1 cellular context compared by ENCODE assay signal in the genomic region with DNA sequence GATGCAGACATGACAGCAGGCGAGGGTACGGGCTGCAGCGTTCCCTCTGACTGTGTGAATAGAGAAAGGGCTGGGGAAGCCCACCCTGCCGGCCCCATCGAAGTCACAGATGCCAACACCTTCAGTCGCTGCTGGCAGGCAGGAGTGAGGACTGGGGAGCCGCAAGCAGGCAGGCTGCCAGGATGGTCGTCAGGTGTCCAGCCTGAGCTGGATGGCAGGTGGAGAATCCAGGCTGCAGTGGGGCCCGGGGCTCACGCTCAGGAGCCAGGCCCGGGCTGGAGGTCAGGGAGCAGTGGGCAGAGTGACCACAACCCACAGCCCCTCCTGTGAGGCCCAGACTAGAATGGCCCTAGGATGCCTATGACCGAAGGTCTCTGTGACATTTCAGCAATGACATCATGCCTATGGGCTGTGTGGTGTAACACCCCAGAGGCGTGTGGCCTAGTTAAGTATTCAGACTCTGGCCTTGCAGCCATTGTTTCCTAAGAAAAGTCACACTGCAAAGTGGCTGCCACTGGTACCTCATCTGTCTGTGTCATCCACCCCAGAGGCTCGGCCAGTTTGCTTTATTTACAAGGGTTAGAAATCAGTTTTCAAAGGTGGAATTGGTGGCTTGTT.
A peak's percentile ranks its signal among the peaks of the same experiment; 100 is the strongest.
TF ChIP-seq lines count a peak whose summit lies in the region.

No MANE protein-coding gene starts in this region.

TF ChIP-seq in GM12878, 131 proteins besides CTCF, POLR2A, EP300 and RAD21:
- TF ChIP-seq FOXK2 (IDR thresholded peaks at IDR 0.05) (no peak), RCOR1 (conservative IDR thresholded peaks at IDR 0.05; ENCODE audit: low read depth, low read length) (no peak), IKZF1 (conservative IDR thresholded peaks at IDR 0.05) (0 out of 2 replicates have a peak, but pooled peaks have one; percentile 36), LARP7 (IDR thresholded peaks at IDR 0.05) (peak; percentile 53; the same call in 1 of the 2 replicates), ATF7 (IDR thresholded peaks at IDR 0.05; ENCODE audit: low read depth) (peak; percentile 90), MTA3 (IDR thresholded peaks at IDR 0.05; ENCODE audit: borderline replicate concordance, low read length) (no peak), TARDBP (IDR thresholded peaks at IDR 0.05; ENCODE audit: borderline replicate concordance) (no peak), NFIC (IDR thresholded peaks at IDR 0.05; ENCODE audit: low read depth, low read length) (no peak), PAX8 (IDR thresholded peaks at IDR 0.05) (no peak), TCF3 (IDR thresholded peaks at IDR 0.05; ENCODE audit: borderline replicate concordance, insufficient read depth, low read depth, low read length) (no peak), MEF2B (IDR thresholded peaks at IDR 0.05; ENCODE audit: partially characterized antibody, poor library complexity, severe bottlenecking) (peak; percentile 23), CREB1 (IDR thresholded peaks at IDR 0.05; ENCODE audit: low read depth) (peak; percentile 73; the same call in 1 of the 2 replicates), RB1 (IDR thresholded peaks at IDR 0.05; ENCODE audit: borderline replicate concordance) (no peak), RUNX3 (IDR thresholded peaks at IDR 0.05; ENCODE audit: low read length) (peak; percentile 4; the same call in 1 of the 2 replicates), NR2F1 (conservative IDR thresholded peaks at IDR 0.05) (peak; percentile 54; the same call in 1 of the 2 replicates), YY1 (IDR thresholded peaks at IDR 0.05; ENCODE audit: low read depth, low read length) (peak; percentile 52; the same call in 1 of the 2 replicates)
- TF ChIP-seq, protein P1, sequence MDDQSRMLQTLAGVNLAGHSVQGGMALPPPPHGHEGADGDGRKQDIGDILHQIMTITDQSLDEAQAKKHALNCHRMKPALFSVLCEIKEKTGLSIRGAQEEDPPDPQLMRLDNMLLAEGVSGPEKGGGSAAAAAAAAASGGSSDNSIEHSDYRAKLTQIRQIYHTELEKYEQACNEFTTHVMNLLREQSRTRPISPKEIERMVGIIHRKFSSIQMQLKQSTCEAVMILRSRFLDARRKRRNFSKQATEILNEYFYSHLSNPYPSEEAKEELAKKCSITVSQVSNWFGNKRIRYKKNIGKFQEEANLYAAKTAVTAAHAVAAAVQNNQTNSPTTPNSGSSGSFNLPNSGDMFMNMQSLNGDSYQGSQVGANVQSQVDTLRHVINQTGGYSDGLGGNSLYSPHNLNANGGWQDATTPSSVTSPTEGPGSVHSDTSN (IDR thresholded peaks at IDR 0.05; ENCODE audit: insufficient replicate concordance, low read depth, low read length) = no peak
